Comparison of ENCODE assay signal across 8 cellular contexts in genomic region chr7:32893225-32893560, GRCh38. TPM values are rescaled to one million over a fixed set of nuclear protein-coding genes. Genes with fewer than 3 reads are reported as not detected.
A peak's percentile ranks its signal among the peaks of the same experiment; 100 is the strongest.
DNase-seq lines count a peak whose midpoint lies in the region; ATAC-seq, FAIRE-seq and TF ChIP-seq lines count a peak whose summit lies in the region.

No MANE protein-coding gene starts in this region.

- H3K36me3 ChIP-seq in keratinocyte (ENCODE audit: control insufficient read depth in 2 of 2, extremely low read depth in 1 of 2, insufficient read depth in 2 of 2, low read length in 2 of 2): no peaks in the 10 kb centered on the region
- H3K36me3 ChIP-seq in suprapubic skin: no peaks in the 10 kb centered on the region

- CTCF ChIA-PET in activated CD4-positive, alpha-beta T cell treated with anti-CD3 and anti-CD28 coated beads for 36 hours (lab: Charles Lee): interaction anchor here (0.9 to 3.3 kb wide), 7 partner anchors 9 to 215 kb away, joined by 3 to 22 read pairs (median 5); no protein-coding TSS in a partner anchor
- CTCF ChIA-PET in activated CD8-positive, alpha-beta T cell treated with anti-CD3 and anti-CD28 coated beads, Interleukin-2, amount 10 ng/mL, durations not matched to agents 7 days and 5 days (lab: Charles Lee): interaction anchor here (1.4 to 3.0 kb wide), 10 partner anchors 8 to 215 kb away, joined by 3 to 23 read pairs (median 6); partner anchors contain the start of genes NT5C3A and RP9

- H3K27ac ChIP-seq in keratinocyte (ENCODE audit: control insufficient read depth, insufficient read depth, low read length) (peak overlapping the region; percentile 99), suprapubic skin (peak overlapping the region; percentile 100)

- peak overlapping the region; percentile 98 for H3K4me2 ChIP-seq in keratinocyte (ENCODE audit: control insufficient read depth, extremely low read depth, insufficient read depth, low read depth, low read length)

- dilution Hi-C loops in keratinocyte (cut with MboI; ENCODE audit: extremely low pct_ligation_motif_present, low sequenced_read_pairs): no loop called here

- intact Hi-C loops in activated CD4-positive, alpha-beta T cell treated with anti-CD3 and anti-CD28 coated beads for 36 hours (cut with DNase I, micrococcal nuclease): loop anchor here (2.0 to 5.0 kb wide), 5 partner anchors 46 to 396 kb away; partner anchors contain the start of genes AVL9 (in 1 of the 2), BBS9 (in 1 of the 2) and NT5C3A (in 1 of the 2)

- peak overlapping the region; percentile 99 for H3K27ac Mint-ChIP-seq in activated CD4-positive, alpha-beta T cell treated with anti-CD3 and anti-CD28 coated beads for 36 hours
- H3K27ac Mint-ChIP-seq in activated CD8-positive, alpha-beta T cell treated with anti-CD3 and anti-CD28 coated beads, Interleukin-2, amount 10 ng/mL, durations not matched to agents 7 days and 5 days: peak overlapping the region; percentile 91

- no peak for TF ChIP-seq POLR2A in suprapubic skin (IDR thresholded peaks at IDR 0.05)
- TF ChIP-seq POLR2A in H54 (IDR thresholded peaks at IDR 0.05; ENCODE audit: low read depth, low read length): no peak

- TF ChIP-seq EP300 in suprapubic skin (IDR thresholded peaks at IDR 0.05): no peak

- peak overlapping the region; percentile 94 for H3K4me3 Mint-ChIP-seq in activated CD4-positive, alpha-beta T cell treated with anti-CD3 and anti-CD28 coated beads for 36 hours
- H3K4me3 Mint-ChIP-seq in activated CD8-positive, alpha-beta T cell treated with anti-CD3 and anti-CD28 coated beads, Interleukin-2, amount 10 ng/mL, durations not matched to agents 7 days and 5 days: peak overlapping the region; percentile 80

- H3K4me1 ChIP-seq in keratinocyte (ENCODE audit: control insufficient read depth, extremely low read depth, insufficient read depth, low read length) (peaks cover 26% of the 10 kb centered on the region), suprapubic skin (peaks cover 29% of the 10 kb centered on the region)

- H3K27me3 ChIP-seq in keratinocyte (ENCODE audit: control insufficient read depth, extremely low read depth, insufficient read depth, low read length): no peaks in the 10 kb centered on the region
- H3K27me3 ChIP-seq in suprapubic skin: no peaks in the 10 kb centered on the region

- no peaks in the 10 kb centered on the region for H4K20me1 ChIP-seq in keratinocyte (ENCODE audit: control insufficient read depth, extremely low read depth, insufficient read depth, low read length)

- no peaks in the 10 kb centered on the region for H3K9me3 Mint-ChIP-seq in activated CD4-positive, alpha-beta T cell treated with anti-CD3 and anti-CD28 coated beads for 36 hours (ENCODE audit: low read depth)
- no peaks in the 10 kb centered on the region for H3K9me3 Mint-ChIP-seq in activated CD8-positive, alpha-beta T cell treated with anti-CD3 and anti-CD28 coated beads, Interleukin-2, amount 10 ng/mL, durations not matched to agents 7 days and 5 days (ENCODE audit: insufficient read depth)

- peaks cover 16% of the 10 kb centered on the region for H3K36me3 Mint-ChIP-seq in activated CD4-positive, alpha-beta T cell treated with anti-CD3 and anti-CD28 coated beads for 36 hours (ENCODE audit: low read depth)
- H3K36me3 Mint-ChIP-seq in activated CD8-positive, alpha-beta T cell treated with anti-CD3 and anti-CD28 coated beads, Interleukin-2, amount 10 ng/mL, durations not matched to agents 7 days and 5 days (ENCODE audit: low read depth): peaks cover 17% of the 10 kb centered on the region

- H3K9me3 ChIP-seq in keratinocyte (ENCODE audit: control insufficient read depth, low read depth, low read length): no peaks in the 10 kb centered on the region
- no peaks in the 10 kb centered on the region for H3K9me3 ChIP-seq in suprapubic skin

- H3K4me1 Mint-ChIP-seq in activated CD4-positive, alpha-beta T cell treated with anti-CD3 and anti-CD28 coated beads for 36 hours: peaks cover 34% of the 10 kb centered on the region
- H3K4me1 Mint-ChIP-seq in activated CD8-positive, alpha-beta T cell treated with anti-CD3 and anti-CD28 coated beads, Interleukin-2, amount 10 ng/mL, durations not matched to agents 7 days and 5 days (ENCODE audit: low read depth): peaks cover 30% of the 10 kb centered on the region

- H3K9me1 ChIP-seq in keratinocyte (ENCODE audit: control insufficient read depth, extremely low read depth, insufficient read depth, low read length): no peaks in the 10 kb centered on the region

- peak; percentile 29 for FAIRE-seq in keratinocyte (lab: Jason Lieb, UNC)
- no peak for FAIRE-seq in H54 (lab: Jason Lieb, UNC)

- 33% methylated on average over 4 of the region's 4 CpGs for WGBS in suprapubic skin

- H2AFZ ChIP-seq in keratinocyte (ENCODE audit: control insufficient read depth, low read length): peak overlapping the region; percentile 57

- POLR2A ChIA-PET in activated CD4-positive, alpha-beta T cell treated with anti-CD3 and anti-CD28 coated beads for 36 hours (lab: Charles Lee): interaction anchor here (0.6 to 5.9 kb wide), 3 partner anchors 12 to 169 kb away, joined by 5 to 39 read pairs (median 8); partner anchors contain the start of gene NT5C3A
- POLR2A ChIA-PET in activated CD8-positive, alpha-beta T cell treated with anti-CD3 and anti-CD28 coated beads, Interleukin-2, amount 10 ng/mL, durations not matched to agents 7 days and 5 days (lab: Charles Lee): interaction anchor here (0.9 to 7.1 kb wide), 5 partner anchors 8 to 147 kb away, joined by 3 to 71 read pairs (median 7); no protein-coding TSS in a partner anchor

- peak overlapping the region; percentile 94 for H3K9ac ChIP-seq in keratinocyte (ENCODE audit: control insufficient read depth, extremely low read depth, insufficient read depth, low read length)

- DNase-seq in activated CD4-positive, alpha-beta T cell treated with anti-CD3 and anti-CD28 coated beads for 36 hours: peak; percentile 18
- no peak for DNase-seq in activated CD4-positive, alpha-beta T cell treated with anti-CD3 and anti-CD28 coated beads, Interleukin-2, amount 50 U/mL, for 4 hours
- no peak for DNase-seq in activated CD8-positive, alpha-beta T cell treated with anti-CD3 and anti-CD28 coated beads, Interleukin-2, amount 10 ng/mL, durations not matched to agents 7 days and 5 days
- DNase-seq in keratinocyte (ENCODE audit: low read depth, low spot score) (no peak), suprapubic skin (ENCODE audit: low spot score in 2 of 2) (no peak), NCI-H146 (lab: John Stamatoyannopoulos, UW) (no peak), H54 (ENCODE audit: insufficient read length, low spot score) (no peak), middle frontal gyrus (ENCODE audit: extremely low spot score, low spot score) (no peak)

- ATAC-seq in activated CD4-positive, alpha-beta T cell treated with anti-CD3 and anti-CD28 coated beads for 36 hours: peak; percentile 3
- ATAC-seq in activated CD8-positive, alpha-beta T cell treated with anti-CD3 and anti-CD28 coated beads, Interleukin-2, amount 10 ng/mL, durations not matched to agents 7 days and 5 days: no peak

- no peaks in the 10 kb centered on the region for H3K27me3 Mint-ChIP-seq in activated CD4-positive, alpha-beta T cell treated with anti-CD3 and anti-CD28 coated beads for 36 hours
- peaks cover 6% of the 10 kb centered on the region for H3K27me3 Mint-ChIP-seq in activated CD8-positive, alpha-beta T cell treated with anti-CD3 and anti-CD28 coated beads, Interleukin-2, amount 10 ng/mL, durations not matched to agents 7 days and 5 days (ENCODE audit: low read depth)

- peak overlapping the region in 2 of 3 experiments; percentile 6 to 86 for H3K4me3 ChIP-seq in keratinocyte (ENCODE audit: control insufficient read depth in 2 of 3, extremely low read depth in 1 of 3, insufficient read depth in 2 of 3, low read depth in 1 of 3, low read length in 3 of 3)
- H3K4me3 ChIP-seq in suprapubic skin: peak overlapping the region; percentile 98

- TF ChIP-seq CTCF in keratinocyte (optimal IDR thresholded peaks at IDR 0.05 in 1 of 3, IDR thresholded peaks at IDR 0.05 in 1 of 3, conservative IDR thresholded peaks at IDR 0.05 in 1 of 3; ENCODE audit: extremely low read depth in 1 of 3, insufficient read depth in 2 of 3, low read length in 3 of 3) (no peak), suprapubic skin (IDR thresholded peaks at IDR 0.05) (no peak)

- peaks cover 28% of the 10 kb centered on the region for H3K79me2 ChIP-seq in keratinocyte (ENCODE audit: control insufficient read depth, insufficient read depth, low read length)

RNA-seq across cellular contexts. Expression of gene KBTBD2, which starts 1.6 kb away (rescaled TPM):
- 10 to 100 TPM; 21.5 to 25.6 TPM for total RNA-seq in activated CD4-positive, alpha-beta T cell treated with anti-CD3 and anti-CD28 coated beads for 36 hours
- 10 to 100 TPM; 37.4 to 37.8 TPM for total RNA-seq in activated CD8-positive, alpha-beta T cell treated with anti-CD3 and anti-CD28 coated beads, Interleukin-2, amount 10 ng/mL, durations not matched to agents 7 days and 5 days
- polyA plus RNA-seq in keratinocyte: 17.8 to 28.2 TPM (median 21.4 TPM) in 3 replicates
- 22.6 TPM for polyA plus RNA-seq in keratinocyte (2011; ENCODE audit: low read depth)
- polyA plus RNA-seq in keratinocyte (2011; cell fraction: cytosol; rRNA removed): 10.5 and 23.9 TPM in 2 replicates
- polyA plus RNA-seq in keratinocyte (2011; cell fraction: nucleus; rRNA removed): 23.4 and 30.3 TPM in 2 replicates
- polyA plus RNA-seq in keratinocyte (2012; ENCODE audit: low replicate concordance): 17.9 and 18.9 TPM in 2 replicates
- 6.3 to 47.3 TPM (median 36.4 TPM) in 3 replicates for polyA minus RNA-seq in keratinocyte
- 14.4 TPM for polyA minus RNA-seq in keratinocyte (2011; cell fraction: cytosol; rRNA and poly(A)+ RNA removed)
- 21.9 and 34.9 TPM in 2 replicates for polyA minus RNA-seq in keratinocyte (2011; cell fraction: nucleus; rRNA and poly(A)+ RNA removed)
- 10 to 100 TPM; 23.4 to 35.9 (median 30.8) TPM for total RNA-seq in suprapubic skin
